Comparison of ENCODE assay signal across 30 cellular contexts in genomic region chr18:76844742-76845477, GRCh38. TPM values are rescaled to one million over a fixed set of nuclear protein-coding genes. Genes with fewer than 3 reads are reported as not detected.
DNase-seq lines count a peak whose midpoint lies in the region; ATAC-seq, FAIRE-seq and TF ChIP-seq lines count a peak whose summit lies in the region.
"Had no signal": no experiment of that assay in that cellular context is flagged by ENCODE, and none has a peak within 500 bp of the region (broad histone marks: within the 10 kb centered on the region; RNA-seq: fewer than 3 reads in every experiment).

No MANE protein-coding gene starts in this region.

- WGBS in A549 (ENCODE audit: missing lambda C conversion rate), result 8% methylated on average over 4 of the region's 4 CpGs
- WGBS in body of pancreas, 2 donors, result 61 to 68% methylated on average over 4 of the region's 4 CpGs
- WGBS in right lobe of liver (ENCODE audit: insufficient coverage, low coverage, low lambda C conversion rate, missing lambda C conversion rate), result 22% methylated on average over 4 of the region's 4 CpGs

- no TSS peak for BruUV-seq in PC-3 (replicated peaks; lab: Mats Ljungman, UMichigan)

- TF ChIP-seq RAD21 in A549 (conservative IDR thresholded peaks at IDR 0.05 in 1 of 2, IDR thresholded peaks at IDR 0.05 in 1 of 2), result no peak

- ATAC-seq in A549, result peak; percentile 88 to 95
- peak; percentile 90 for ATAC-seq in PC-3
- peak; percentile 59 for ATAC-seq in body of pancreas
- ATAC-seq in right lobe of liver, result peak; percentile 31 to 63 (median 51)
- ATAC-seq in HG03520 (IDR thresholded peaks at IDR 0.05; ENCODE audit: unreplicated experiment), result no peak
- no peak for ATAC-seq in HG03521 (IDR thresholded peaks at IDR 0.05; ENCODE audit: unreplicated experiment)

- DNase-seq in A549 (ENCODE audit: low read depth in 1 of 2, low spot score in 1 of 2), result peak; percentile 36 to 71
- peak; percentile 76 for DNase-seq in PC-3
- no peak for DNase-seq in body of pancreas
- no peak for DNase-seq in right lobe of liver
- no peak for DNase-seq in SHP77 (lab: John Stamatoyannopoulos, UW)
- no peak for DNase-seq in MM.1S
- DNase-seq: activated CD4-positive, alpha-beta T cell treated with anti-CD3 and anti-CD28 coated beads, Interleukin-2, amount 50 U/mL, for 1 hour; activated CD4-positive, CD25-positive, alpha-beta regulatory T cell; activated gamma-delta T cell; activated T-cell treated with anti-CD3 and anti-CD28 coated beads, Interleukin-2, amount 50 U/mL, for 24 hours; adrenal gland; brain microvascular endothelial cell; H7; NCI-H1048; NCI-H1694; NCI-H446; NCI-H774; ovary; retina; RPMI8226; small intestine; stimulated activated naive CD4-positive, alpha-beta T cell; upper lobe of left lung had no signal

- no peak for FAIRE-seq in A549 (lab: Jason Lieb, UNC)
- FAIRE-seq: frontal cortex, small intestine had no signal

- no peaks in the 10 kb centered on the region for H4K20me1 ChIP-seq in PC-3 (ENCODE audit: low read length)
- H4K20me1 ChIP-seq in MM.1S (ENCODE audit: insufficient read depth, low read length), result no peaks in the 10 kb centered on the region

- peaks cover 80% of the 10 kb centered on the region for H3K79me2 ChIP-seq in PC-3 (ENCODE audit: low read length)
- H3K79me2 ChIP-seq in MM.1S (ENCODE audit: low read length), result peaks cover 4% of the 10 kb centered on the region

- TF ChIP-seq POLR2A in A549 (IDR thresholded peaks at IDR 0.05; ENCODE audit: low read length) (no peak), body of pancreas (IDR thresholded peaks at IDR 0.05) (no peak), right lobe of liver (IDR thresholded peaks at IDR 0.05) (no peak)

- POLR2A ChIA-PET in A549 (lab: Yijun Ruan, JAX), result interaction anchor here (0.7 to 0.9 kb wide), 2 partner anchors 19 to 23 kb away, joined by 3 read pairs; partner anchors contain the start of gene ZNF236
- POLR2A ChIA-PET in PC-3 (lab: Charles Lee; ENCODE audit: unreplicated experiment), result no interaction called here

- TF ChIP-seq CTCF in A549 (IDR thresholded peaks at IDR 0.05) (no peak), PC-3 (conservative IDR thresholded peaks at IDR 0.05; ENCODE audit: low read depth, low read length) (no peak), body of pancreas (IDR thresholded peaks at IDR 0.05) (no peak), right lobe of liver (IDR thresholded peaks at IDR 0.05) (no peak), MM.1S (IDR thresholded peaks at IDR 0.05; ENCODE audit: low read length) (no peak)

- intact Hi-C loops in PC-3 (cut with micrococcal nuclease), result no loop called here
- intact Hi-C loops in body of pancreas (cut with DNase I), result no loop called here
- intact Hi-C loops in right lobe of liver (cut with DNase I), result no loop called here

- H3K9me3 ChIP-seq in A549 (no peaks in the 10 kb centered on the region), PC-3 (ENCODE audit: low read length) (no peaks in the 10 kb centered on the region), body of pancreas (no peaks in the 10 kb centered on the region), right lobe of liver (no peaks in the 10 kb centered on the region), MM.1S (replicated peaks; ENCODE audit: insufficient read depth, low read length) (no peaks in the 10 kb centered on the region)
- H3K9me3 ChIP-seq: adrenal gland, esophagus muscularis mucosa, ovary, suprapubic skin, upper lobe of left lung had no signal

- H3K4me2 ChIP-seq in A549 (peak overlapping the region; percentile 94), PC-3 (ENCODE audit: low read length) (peak overlapping the region; percentile 68), MM.1S (ENCODE audit: low read depth, low read length) (no peak overlapping the region)

- H3K27ac ChIP-seq in A549, result peak overlapping the region; percentile 88 to 90
- peak overlapping the region; percentile 55 for H3K27ac ChIP-seq in PC-3 (ENCODE audit: low read length)
- H3K27ac ChIP-seq in body of pancreas, result peak overlapping the region in 2 of 4 donors; percentile 27 to 43
- peak overlapping the region; percentile 26 to 47 (median 32) for H3K27ac ChIP-seq in right lobe of liver
- H3K27ac ChIP-seq in MM.1S (ENCODE audit: low read length), result no peak overlapping the region
- H3K27ac ChIP-seq: 22Rv1, adrenal gland, brain microvascular endothelial cell, esophagus muscularis mucosa, ovary, SK-N-MC, suprapubic skin, upper lobe of left lung had no signal

- H3K4me3 ChIP-seq in A549 (peak overlapping the region; percentile 22; the same call in 2 of the 3 replicates), PC-3 (ENCODE audit: low read length) (peak overlapping the region; percentile 13; the same call in 1 of the 2 replicates), body of pancreas (no peak overlapping the region), right lobe of liver (no peak overlapping the region), MM.1S (ENCODE audit: low read length) (no peak overlapping the region)
- H3K4me3 ChIP-seq: adrenal gland, esophagus muscularis mucosa, ovary, SK-N-MC, suprapubic skin, upper lobe of left lung had no signal

- peaks cover 82% of the 10 kb centered on the region for H3K4me1 ChIP-seq in A549
- peaks cover 24% of the 10 kb centered on the region for H3K4me1 ChIP-seq in PC-3 (ENCODE audit: insufficient read depth, low read length)
- H3K4me1 ChIP-seq in body of pancreas, result peaks cover 48% of the 10 kb centered on the region
- H3K4me1 ChIP-seq in right lobe of liver, result peaks cover 0 to 38% (median 15%) of the 10 kb centered on the region in 4 donors
- peaks cover 3% of the 10 kb centered on the region; the same call in 1 of the 2 replicates for H3K4me1 ChIP-seq in MM.1S (ENCODE audit: low read length)

- CTCF ChIA-PET in A549 (lab: Yijun Ruan, JAX) (interaction anchor here (0.8 to 2.1 kb wide), 6 partner anchors 19 to 139 kb away, joined by 3 to 10 read pairs (median 4); partner anchors contain the start of gene ZNF236), PC-3 (lab: Charles Lee) (interaction anchor here (0.6 to 1.4 kb wide), 2 partner anchors 42 to 43 kb away, joined by 3 to 6 read pairs; no protein-coding TSS in a partner anchor)

- H3K9ac ChIP-seq in PC-3 (ENCODE audit: low read length), result no peak overlapping the region
- H3K9ac ChIP-seq in MM.1S (ENCODE audit: low read length), result no peak overlapping the region

- H3K9me2 ChIP-seq in PC-3 (replicated peaks; ENCODE audit: low read length) (no peaks in the 10 kb centered on the region), MM.1S (replicated peaks; ENCODE audit: insufficient read depth, low read length) (no peaks in the 10 kb centered on the region)

- H3F3A ChIP-seq in PC-3 (ENCODE audit: low read length, unreplicated experiment) (no peaks in the 10 kb centered on the region), MM.1S (ENCODE audit: insufficient read depth, low read length) (no peaks in the 10 kb centered on the region)

- H2AFZ ChIP-seq in PC-3 (ENCODE audit: low read length), result no peak overlapping the region
- H2AFZ ChIP-seq in MM.1S (ENCODE audit: low read length), result no peak overlapping the region

- no peaks in the 10 kb centered on the region for H3K36me3 ChIP-seq in PC-3 (ENCODE audit: low read depth, low read length)
- H3K36me3 ChIP-seq in body of pancreas (replicated peaks in 1 of 2; ENCODE audit: insufficient read depth in 1 of 2, low read depth in 2 of 2), result no peaks in the 10 kb centered on the region
- H3K36me3 ChIP-seq in right lobe of liver, result no peaks in the 10 kb centered on the region
- H3K36me3 ChIP-seq in MM.1S (replicated peaks; ENCODE audit: insufficient read depth, low read length), result no peaks in the 10 kb centered on the region
- H3K36me3 ChIP-seq: adrenal gland, brain microvascular endothelial cell, esophagus muscularis mucosa, ovary, suprapubic skin, upper lobe of left lung had no signal

- no peaks in the 10 kb centered on the region for H3K27me3 ChIP-seq in PC-3 (ENCODE audit: low read length)
- H3K27me3 ChIP-seq in body of pancreas, result no peaks in the 10 kb centered on the region
- no peaks in the 10 kb centered on the region for H3K27me3 ChIP-seq in right lobe of liver
- H3K27me3 ChIP-seq in MM.1S (replicated peaks; ENCODE audit: insufficient read depth, low read length), result no peaks in the 10 kb centered on the region
- H3K27me3 ChIP-seq: adrenal gland, brain microvascular endothelial cell, esophagus muscularis mucosa, ovary, suprapubic skin, upper lobe of left lung had no signal

- TF ChIP-seq EP300 in A549 (IDR thresholded peaks at IDR 0.05), result peak; percentile 60 to 74; a peak in 3 of 5 replicates

TF ChIP-seq in A549, 52 proteins besides CTCF, POLR2A, EP300 and RAD21 (continues in another document):
- TF ChIP-seq BCL3 (IDR thresholded peaks at IDR 0.05) (0 out of 3 replicates have a peak, but pooled peaks have one; percentile 38), JUNB (IDR thresholded peaks at IDR 0.05) (peak; percentile 69), CEBPB (IDR thresholded peaks at IDR 0.05) (peak; percentile 91 to 96), FOSL2 (IDR thresholded peaks at IDR 0.05) (peak; percentile 41), FOSL2 (CRISPR knock-in tag; IDR thresholded peaks at IDR 0.05) (peak; percentile 71), RARB (CRISPR knock-in tag; IDR thresholded peaks at IDR 0.05) (peak; percentile 39; the same call in 1 of the 2 replicates), JUN (IDR thresholded peaks at IDR 0.05) (peak; percentile 48 to 65; a peak in 1 of 5 replicates), TFCP2L1 (CRISPR knock-in tag; IDR thresholded peaks at IDR 0.05) (no peak), RCOR1 (IDR thresholded peaks at IDR 0.05; ENCODE audit: low read depth, low read length) (no peak)

RNA-seq across cellular contexts. Expression of gene ZNF236, which starts 22.6 kb away (rescaled TPM):
- polyA plus RNA-seq in A549 (2011; rRNA removed) (7.5 and 7.8 TPM in 2 replicates), A549 (2017; fragmentation: RNase III; extraction: RNeasy Plus Mini Kit Qiagen cat#74134 plus additional on column Dnase treatment) (2.6 to 2.9 TPM (median 2.7 TPM) in 3 replicates)
- 2.9 and 3.8 TPM in 2 replicates for polyA plus RNA-seq in A549 (2012; cell fraction: cytosol; rRNA removed)
- 7.7 and 8.4 TPM in 2 replicates for polyA plus RNA-seq in A549 (2012; cell fraction: nucleus; rRNA removed)
- polyA minus RNA-seq in A549 (2011; rRNA and poly(A)+ RNA removed), result 24.1 and 35.3 TPM in 2 replicates
- total RNA-seq in PC-3 (2014; rRNA removed) (7.7 and 8.8 TPM in 2 replicates), body of pancreas (10 to 100 TPM in 1 of 2 donors, 1 to 10 TPM in 1; 9.6 to 22.7 TPM), right lobe of liver (1 to 10 TPM; 3.8 to 7.6 (median 5.8) TPM)

Comparison
In these comparisons a context has a peak if more than half of its experiments do, and no peak if none do; other contexts are left out.
1. ATAC-seq: peak in A549 (2 of 2), PC-3 (single experiment), body of pancreas (single experiment) and right lobe of liver (4 of 4); none in HG03520 (single experiment) and HG03521 (single experiment).
2. DNase-seq: peak in A549 (2 of 2) and PC-3 (single experiment); none in body of pancreas (0 of 4), right lobe of liver (0 of 3), SHP77 (0 of 2) and MM.1S (single experiment).
3. H3K4me3 ChIP-seq: peak in A549 (single experiment) and PC-3 (single experiment); none in body of pancreas (0 of 2), right lobe of liver (0 of 3) and MM.1S (single experiment).